In genomic region chr7:100217934-100218333, GRCh38 we compare ENCODE assay signal across 6 cellular contexts. TPM values are rescaled to one million over a fixed set of nuclear protein-coding genes. Genes with fewer than 3 reads are reported as not detected.
A peak's percentile ranks its signal among the peaks of the same experiment; 100 is the strongest.
DNase-seq lines count a peak whose midpoint lies in the region; ATAC-seq and TF ChIP-seq lines count a peak whose summit lies in the region.
"Not testable (repeated sequence)": the region's sequence is repeated elsewhere in the genome, so short reads cannot be mapped to it uniquely, and the experiment has no call there.

No MANE protein-coding gene starts in this region.

- not testable (repeated sequence) for H3K9ac ChIP-seq in liver (ENCODE audit: low read depth in 1 of 2, low read length in 2 of 2)

- peaks cover 51 to 68% (median 66%) of the 10 kb centered on the region in 3 donors for H3K4me1 Mint-ChIP-seq in T-cell

- TF ChIP-seq CTCF in GM13976 (IDR thresholded peaks at IDR 0.05; ENCODE audit: borderline replicate concordance, control extremely low read depth, extremely low read depth, insufficient read depth, missing control alignments): peak; percentile 53
- TF ChIP-seq CTCF in liver (IDR thresholded peaks at IDR 0.05; ENCODE audit: low read depth, low read length, missing input control): peak; percentile 52

- peak overlapping the region; percentile 92 to 93 for H3K27ac Mint-ChIP-seq in T-cell

- CTCF ChIA-PET in T-cell (lab: Charles Lee): interaction anchor here (0.6 to 2.5 kb wide), 13 partner anchors 10 to 119 kb away, joined by 3 to 13 read pairs (median 4); partner anchors contain the start of genes GPC2 (in 1 of the 2), MCM7 (in 1 of the 2) and STAG3 (in 1 of the 2)

- not testable (repeated sequence) for H3K27me3 Mint-ChIP-seq in T-cell

- peak; percentile 70 to 71 for TF ChIP-seq RAD21 in liver (IDR thresholded peaks at IDR 0.05)

- H3K27ac ChIP-seq in liver (ENCODE audit: low read depth in 1 of 2, low read length in 2 of 2): not testable (repeated sequence)

- peak; percentile 4 to 17 (median 10) for ATAC-seq in T-cell (replicated peaks in 1 of 4)

- peaks cover 5 to 16% (median 13%) of the 10 kb centered on the region in 4 donors for H3K4me1 ChIP-seq in liver (ENCODE audit: control insufficient read depth in 4 of 4, insufficient read depth in 4 of 4, low read length in 3 of 4)

- not testable (repeated sequence) for DNase-seq in GM13976 (ENCODE audit: low spot score); Jurkat, Clone E6-1 (ENCODE audit: low read depth, low spot score)
- DNase-seq in T-cell (peak in 33 of 34 experiments; percentile 48 to 85 (median 72)), anterior cingulate cortex (lab: John Stamatoyannopoulos, UW) (peak in 55 of 58 donors; percentile 7 to 94 (median 65))
- DNase-seq in stimulated activated CD8-positive, alpha-beta memory T cell treated with anti-CD3 and anti-CD28 coated beads, Interleukin-7, amount 100 ng/mL, for 48 hours (ENCODE audit: extremely low read depth in 1 of 2, low read depth in 1 of 2): peak; percentile 53 to 73

- not testable (repeated sequence) for H3K9me3 Mint-ChIP-seq in T-cell

- in situ Hi-C loops in GM13976 (cut with MboI; ENCODE audit: low sequenced_read_pairs, unreplicated experiment): not testable (repeated sequence)

- 0% methylated on average over 2 of the region's 5 CpGs for WGBS in liver

- POLR2A ChIA-PET in T-cell (lab: Charles Lee): not testable (repeated sequence)

- peaks cover 12% of the 10 kb centered on the region for H3K36me3 Mint-ChIP-seq in T-cell

- peak overlapping the region; percentile 51 for H3K4me3 ChIP-seq in Jurkat, Clone E6-1 (ENCODE audit: low read length)
- not testable (repeated sequence) for H3K4me3 ChIP-seq in liver (ENCODE audit: low read depth in 1 of 3, low read length in 3 of 3)

- H3K27me3 ChIP-seq in liver (ENCODE audit: control insufficient read depth in 4 of 4, insufficient read depth in 4 of 4, low read length in 3 of 4): not testable (repeated sequence)

- not testable (repeated sequence) for H3K36me3 ChIP-seq in liver (ENCODE audit: control insufficient read depth in 4 of 4, insufficient read depth in 3 of 4, low read depth in 1 of 4, low read length in 3 of 4)

- H3K4me3 Mint-ChIP-seq in T-cell: peak overlapping the region; percentile 65 to 85 (median 81)

- not testable (repeated sequence) for H3K9me3 ChIP-seq in liver (ENCODE audit: control insufficient read depth in 4 of 4, low read length in 3 of 4)

RNA-seq across cellular contexts. Expression of gene PVRIG, which starts 1.8 kb away (rescaled TPM):
- polyA plus RNA-seq in Jurkat, Clone E6-1 (2012; ENCODE audit: insufficient read depth, insufficient read length): 40.3 TPM
- total RNA-seq in T-cell: 10 to 100 TPM; 45.0 to 96.8 (median 78.0) TPM
- under 1 TPM; 0.37 to 0.59 TPM for total RNA-seq in liver
- under 1 TPM; 0.58 to 0.81 TPM for polyA plus RNA-seq in liver

RNA-seq across cellular contexts. Expression of gene STAG3, which starts 40.2 kb away (rescaled TPM):
- 20.1 TPM for polyA plus RNA-seq in Jurkat, Clone E6-1 (2012; ENCODE audit: insufficient read depth, insufficient read length)
- total RNA-seq in T-cell (1 to 10 TPM; 4.8 to 8.7 (median 7.3) TPM), liver (1 to 10 TPM in 1 of 2 donors, under 1 TPM in 1; 0.28 to 1.1 TPM)
- 1 to 10 TPM; 5.4 to 7.0 TPM for polyA plus RNA-seq in liver

RNA-seq across cellular contexts. Expression of gene GPC2, which starts 40.8 kb away (rescaled TPM):
- polyA plus RNA-seq in Jurkat, Clone E6-1 (2012; ENCODE audit: insufficient read depth, insufficient read length): 20.1 TPM
- 10 to 100 TPM; 12.4 to 37.0 (median 26.3) TPM for total RNA-seq in T-cell
- under 1 TPM; 0.33 to 0.79 TPM for total RNA-seq in liver
- polyA plus RNA-seq in liver: under 1 TPM in 1 of 2 donors, not detected in 1; 0.14 TPM

RNA-seq across cellular contexts. Expression of gene GAL3ST4, which starts 49.5 kb away (rescaled TPM):
- polyA plus RNA-seq in Jurkat, Clone E6-1 (2012; ENCODE audit: insufficient read depth, insufficient read length): 4.4 TPM
- total RNA-seq in T-cell (10 to 100 TPM; 10.5 to 29.7 (median 18.0) TPM), liver (under 1 TPM; 0.17 to 0.28 TPM)
- polyA plus RNA-seq in liver: under 1 TPM; 0.18 to 0.57 TPM

RNA-seq across cellular contexts. Expression of gene TRAPPC14, which starts 59.4 kb away (rescaled TPM):
- 21.9 TPM for polyA plus RNA-seq in Jurkat, Clone E6-1 (2012; ENCODE audit: insufficient read depth, insufficient read length)
- 10 to 100 TPM; 52.0 to 97.2 (median 79.0) TPM for total RNA-seq in T-cell
- total RNA-seq in liver: 1 to 10 TPM; 3.5 to 6.9 TPM
- 1 to 10 TPM; 2.8 to 9.7 TPM for polyA plus RNA-seq in liver

Comparison
In these comparisons a context has a peak if more than half of its experiments do, and no peak if none do; other contexts are left out.
1. RNA of gene PVRIG, which starts 1.8 kb away (total RNA-seq): 45.0 to 96.8 TPM in T-cell; 0.37 to 0.59 TPM in liver; every median in the first group is over 10 times any median in the second.
2. RNA of gene GPC2, which starts 40.8 kb away (total RNA-seq): 12.4 to 37.0 TPM in T-cell; 0.33 to 0.79 TPM in liver; every median in the first group is over 4 times any median in the second.